In genomic region chr5:61732376-61732775, GRCh38 we compare ENCODE assay signal across 15 cellular contexts.
DNase-seq lines count a peak whose midpoint lies in the region; ATAC-seq and TF ChIP-seq lines count a peak whose summit lies in the region.
"Had no signal": no experiment of that assay in that cellular context is flagged by ENCODE, and none has a peak within 500 bp of the region (broad histone marks: within the 10 kb centered on the region; RNA-seq: fewer than 3 reads in every experiment).

No MANE protein-coding gene starts in this region.

- H3K36me3 Mint-ChIP-seq in T-helper 17 cell (ENCODE audit: low read depth): no peaks in the 10 kb centered on the region

- intact Hi-C loops in head of caudate nucleus (cut with DNase I): no loop called here
- intact Hi-C loops in uterus (cut with DNase I; ENCODE audit: low total_unique reads): no loop called here

- H3K4me3 Mint-ChIP-seq in T-helper 17 cell: no peak overlapping the region

- no peak overlapping the region for H3K27ac Mint-ChIP-seq in T-helper 17 cell

- DNase-seq in C1 segment of cervical spinal cord (lab: John Stamatoyannopoulos, UW): peak in 9 of 14 donors; percentile 14 to 74 (median 42)
- DNase-seq in amygdala (lab: John Stamatoyannopoulos, UW): peak in 42 of 56 donors; percentile 9 to 73 (median 34)
- peak; percentile 52 to 86 (median 70) for DNase-seq in head of caudate nucleus
- peak in 51 of 56 donors; percentile 1 to 76 (median 40) for DNase-seq in nucleus accumbens (lab: John Stamatoyannopoulos, UW)
- DNase-seq in AG08396 (ENCODE audit: low spot score): no peak
- DNase-seq in dermis blood vessel endothelial cell: no peak
- DNase-seq in uterus: no peak
- DNase-seq in T-helper 17 cell: no peak
- DNase-seq: activated gamma-delta T cell; KBM-7; kidney glomerular epithelial cell; NCI-H1436 treated with DMSO at 0.1 percent for 48 hours; NCI-H524; stimulated activated CD8-positive, alpha-beta memory T cell treated with anti-CD3 and anti-CD28 coated beads, Interleukin-4, amount 100 ng/mL, for 48 hours had no signal

- H3K4me1 ChIP-seq in uterus: no peaks in the 10 kb centered on the region

- H3K27ac ChIP-seq in uterus: no peak overlapping the region
- H3K27ac ChIP-seq: neutrophil had no signal

- H3K27me3 ChIP-seq in uterus: no peaks in the 10 kb centered on the region

- no peak for TF ChIP-seq POLR2A in uterus (IDR thresholded peaks at IDR 0.05)

- no peaks in the 10 kb centered on the region for H3K36me3 ChIP-seq in uterus
- H3K36me3 ChIP-seq: neutrophil had no signal

- H3K27me3 Mint-ChIP-seq in T-helper 17 cell: peaks cover 31% of the 10 kb centered on the region

- H3K4me3 ChIP-seq in uterus: no peak overlapping the region

- H3K4me1 Mint-ChIP-seq in T-helper 17 cell: no peaks in the 10 kb centered on the region

- TF ChIP-seq CTCF in uterus (IDR thresholded peaks at IDR 0.05): no peak

- H3K9me3 ChIP-seq in uterus (no peaks in the 10 kb centered on the region), T-helper 17 cell (ENCODE audit: control insufficient read depth, low read length, poor library complexity, severe bottlenecking) (no peaks in the 10 kb centered on the region)
- H3K9me3 ChIP-seq: neutrophil had no signal

- ATAC-seq in T-helper 17 cell: no peak

Comparison
In these comparisons a context has a peak if more than half of its experiments do, and no peak if none do; other contexts are left out.
1. DNase-seq: peak in C1 segment of cervical spinal cord (9 of 14), amygdala (42 of 56), head of caudate nucleus (42 of 42) and nucleus accumbens (51 of 56); none in AG08396 (single experiment), dermis blood vessel endothelial cell (single experiment), uterus (0 of 2) and T-helper 17 cell (0 of 3).